Comparison of ENCODE assay signal across 22 cellular contexts in genomic region chr1:211319892-211320291, GRCh38.
"Had no signal": no experiment of that assay in that cellular context is flagged by ENCODE, and none has a peak within 500 bp of the region (broad histone marks: within the 10 kb centered on the region; RNA-seq: fewer than 3 reads in every experiment).

No MANE protein-coding gene starts in this region.

- DNase-seq: IMR-90, Kasumi-1, MM.1S, NCI-H1092 treated with DMSO at 0.1 percent for 48 hours, NCI-H1436, NCI-H187, NCI-H2029, NCI-H2081 treated with DMSO at 0.1 percent for 48 hours, NCI-H2171, NCI-H226, NCI-H446, NCI-H510A, NCI-H524 treated with DMSO at 0.1 percent for 48 hours, NCI-H69, NCI-H774, Right ventricle myocardium superior, RPMI8226, SIG-M5 had no signal

- FAIRE-seq: RCC 7860 had no signal

- H3K4me3 ChIP-seq: SJSA1, SK-N-MC had no signal

- H3K4me1 ChIP-seq: SJSA1 had no signal

- H3K9ac ChIP-seq: KMS-11 had no signal

- H3K9me3 ChIP-seq: SJSA1 had no signal

- H3K4me2 ChIP-seq: KMS-11 had no signal

- H3K27me3 ChIP-seq: SJSA1 had no signal

- H3K27ac ChIP-seq: KMS-11, SJSA1, SK-N-MC had no signal
